ENCODE assay signal across 11 cellular contexts in genomic region chr3:16113704-16114103, GRCh38.
DNase-seq lines count a peak whose midpoint lies in the region; ATAC-seq lines count a peak whose summit lies in the region.
"Had no signal": no experiment of that assay in that cellular context is flagged by ENCODE, and none has a peak within 500 bp of the region (broad histone marks: within the 10 kb centered on the region; RNA-seq: fewer than 3 reads in every experiment).

No MANE protein-coding gene starts in this region.

- DNase-seq in EH (ENCODE audit: low read depth) (peak; percentile 86), MG63 (peak; percentile 50), epithelial cell of prostate (ENCODE audit: low read depth, low spot score) (no peak), sciatic nerve (ENCODE audit: low spot score) (no peak), NCI-H748 treated with DMSO at 0.1 percent for 48 hours (lab: John Stamatoyannopoulos, UW) (no peak), NCI-H345 (lab: John Stamatoyannopoulos, UW) (no peak), NCI-H1417 treated with DMSO at 0.1 percent for 48 hours (lab: John Stamatoyannopoulos, UW) (no peak)
- DNase-seq in stimulated activated CD4-positive, alpha-beta T cell treated with anti-CD3 and anti-CD28 coated beads, Interleukin-2, amount 100 ng/mL, for 24 hours, result no peak
- DNase-seq: activated effector memory CD4-positive, alpha-beta T cell treated with anti-CD3 and anti-CD28 coated beads, Interleukin-2, amount 50 U/mL, for 16 hours; NK-92 treated with Interleukin-12 subunit alpha and Interleukin-12 subunit beta, amount 100 ng/mL, for 24 hours had no signal

- no peaks in the 10 kb centered on the region for H3K9me3 ChIP-seq in MG63
- H3K9me3 ChIP-seq: neutrophil had no signal

- H3K27me3 ChIP-seq in MG63, result no peaks in the 10 kb centered on the region
- H3K27me3 ChIP-seq: neutrophil had no signal

- ATAC-seq in sciatic nerve, result peak; percentile 77

- H3K4me3 ChIP-seq in MG63, result no peak overlapping the region

- no peaks in the 10 kb centered on the region for H3K36me3 ChIP-seq in MG63
- H3K36me3 ChIP-seq: neutrophil had no signal

- intact Hi-C loops in sciatic nerve (cut with DNase I), result no loop called here

- peak overlapping the region; percentile 3 for H3K27ac ChIP-seq in epithelial cell of prostate
- H3K27ac ChIP-seq: neutrophil had no signal

Comparison
In these comparisons a context has a peak if more than half of its experiments do, and no peak if none do; other contexts are left out.
1. DNase-seq: peak in EH (single experiment) and MG63 (single experiment); none in epithelial cell of prostate (single experiment), sciatic nerve (single experiment), NCI-H748 treated with DMSO at 0.1 percent for 48 hours (single experiment), stimulated activated CD4-positive, alpha-beta T cell treated with anti-CD3 and anti-CD28 coated beads, Interleukin-2, amount 100 ng/mL, for 24 hours (0 of 2), NCI-H345 (single experiment) and NCI-H1417 treated with DMSO at 0.1 percent for 48 hours (single experiment).